In the genomic region with DNA sequence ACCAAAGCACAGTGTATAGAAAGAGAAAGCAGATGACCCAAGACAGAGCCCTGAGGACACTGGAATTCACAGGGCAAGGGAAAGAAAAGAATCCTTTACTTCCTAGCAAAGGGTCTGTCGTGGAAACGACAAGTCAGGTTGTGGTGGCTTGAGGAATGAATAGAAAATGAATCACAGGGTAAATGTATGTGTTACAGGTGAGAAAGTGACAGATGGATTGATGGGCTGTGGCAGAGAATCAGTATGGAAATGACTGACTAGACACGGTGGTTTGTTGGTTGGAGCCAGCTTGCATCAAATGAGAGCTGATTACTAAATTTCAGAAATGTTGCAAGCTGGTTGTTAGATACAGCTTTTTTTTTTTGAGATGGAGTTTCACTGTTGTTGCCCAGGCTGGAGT, we compare ENCODE assay signal across 13 cellular contexts. TPM values are rescaled to one million over a fixed set of nuclear protein-coding genes. Genes with fewer than 3 reads are reported as not detected.
A peak's percentile ranks its signal among the peaks of the same experiment; 100 is the strongest.
DNase-seq lines count a peak whose midpoint lies in the region; ATAC-seq and TF ChIP-seq lines count a peak whose summit lies in the region.
"Had no signal": no experiment of that assay in that cellular context is flagged by ENCODE, and none has a peak within 500 bp of the region (broad histone marks: within the 10 kb centered on the region; RNA-seq: fewer than 3 reads in every experiment).

No MANE protein-coding gene starts in this region.

- peak overlapping the region; percentile 48 for H3K27ac Mint-ChIP-seq in T-helper 2 cell treated with Interferon-gamma antibody and Interleukin-4, amounts not matched to agents 5 μg/mL and 100 μg/mL, for 36 hours

- DNase-seq in ELR (ENCODE audit: low read depth) (peak; percentile 45), kidney epithelial cell (ENCODE audit: low read depth) (peak; percentile 26), lower lobe of right lung (no peak), SIG-M5 (lab: John Stamatoyannopoulos, UW) (no peak), foreskin melanocyte (no peak)
- peak; percentile 72 for DNase-seq in T-helper 2 cell treated with Interferon-gamma antibody and Interleukin-4, amounts not matched to agents 5 μg/mL and 100 μg/mL, for 36 hours (ENCODE audit: low spot score)
- DNase-seq: gastrocnemius medialis, NCI-H1436, posterior cingulate gyrus, T1000, uterus had no signal

- H3K4me1 ChIP-seq in lower lobe of right lung: peaks cover 14% of the 10 kb centered on the region
- H3K4me1 ChIP-seq: gastrocnemius medialis, uterus had no signal

- H3K27me3 ChIP-seq in kidney epithelial cell (ENCODE audit: control insufficient read depth, insufficient read depth, low read length): no peaks in the 10 kb centered on the region
- no peaks in the 10 kb centered on the region for H3K27me3 ChIP-seq in lower lobe of right lung (ENCODE audit: low read depth)
- H3K27me3 ChIP-seq: gastrocnemius medialis, uterus had no signal

- TF ChIP-seq CTCF in kidney epithelial cell (IDR thresholded peaks at IDR 0.05; ENCODE audit: insufficient read depth, low read length, poor library complexity, severe bottlenecking) (no peak), lower lobe of right lung (IDR thresholded peaks at IDR 0.05) (no peak)

- H3K27me3 Mint-ChIP-seq in T-helper 2 cell treated with Interferon-gamma antibody and Interleukin-4, amounts not matched to agents 5 μg/mL and 100 μg/mL, for 36 hours (ENCODE audit: low read depth): no peaks in the 10 kb centered on the region

- H3K9me3 ChIP-seq in lower lobe of right lung: no peaks in the 10 kb centered on the region
- H3K9me3 ChIP-seq: gastrocnemius medialis, uterus had no signal

- ATAC-seq in GM18870 (IDR thresholded peaks at IDR 0.05; ENCODE audit: unreplicated experiment) (peak; percentile 50), lower lobe of right lung (no peak), esophagus mucosa (no peak)
- ATAC-seq: gastrocnemius medialis had no signal

- peak overlapping the region; percentile 22 for H3K4me3 Mint-ChIP-seq in T-helper 2 cell treated with Interferon-gamma antibody and Interleukin-4, amounts not matched to agents 5 μg/mL and 100 μg/mL, for 36 hours

- peaks cover 29% of the 10 kb centered on the region for H3K4me1 Mint-ChIP-seq in T-helper 2 cell treated with Interferon-gamma antibody and Interleukin-4, amounts not matched to agents 5 μg/mL and 100 μg/mL, for 36 hours (ENCODE audit: low read depth)

- intact Hi-C loops in lower lobe of right lung (cut with DNase I): no loop called here

- H3K9me3 Mint-ChIP-seq in T-helper 2 cell treated with Interferon-gamma antibody and Interleukin-4, amounts not matched to agents 5 μg/mL and 100 μg/mL, for 36 hours: peaks cover 16% of the 10 kb centered on the region

- H3K27ac ChIP-seq in lower lobe of right lung: no peak overlapping the region
- H3K27ac ChIP-seq: gastrocnemius medialis, uterus had no signal

- peaks cover 8% of the 10 kb centered on the region for H3K36me3 Mint-ChIP-seq in T-helper 2 cell treated with Interferon-gamma antibody and Interleukin-4, amounts not matched to agents 5 μg/mL and 100 μg/mL, for 36 hours (ENCODE audit: low read depth)

- H3K4me3 ChIP-seq in kidney epithelial cell (ENCODE audit: low read depth, low read length) (no peak overlapping the region), lower lobe of right lung (no peak overlapping the region)
- H3K4me3 ChIP-seq: gastrocnemius medialis, uterus had no signal

- H3K36me3 ChIP-seq in kidney epithelial cell (ENCODE audit: control insufficient read depth, insufficient read depth, low read length): no peaks in the 10 kb centered on the region
- no peaks in the 10 kb centered on the region for H3K36me3 ChIP-seq in lower lobe of right lung
- H3K36me3 ChIP-seq: gastrocnemius medialis, uterus had no signal

RNA-seq across cellular contexts. Expression of gene PTP4A2, which starts 46.9 kb away (rescaled TPM):
- total RNA-seq in kidney epithelial cell: 306 and 346 TPM in 2 replicates
- 205 TPM for total RNA-seq in lower lobe of right lung
- total RNA-seq in esophagus mucosa: 100 TPM

Comparison
In these comparisons a context has a peak if more than half of its experiments do, and no peak if none do; other contexts are left out.
1. DNase-seq: peak in ELR (single experiment), T-helper 2 cell treated with Interferon-gamma antibody and Interleukin-4, amounts not matched to agents 5 μg/mL and 100 μg/mL, for 36 hours (single experiment) and kidney epithelial cell (single experiment); none in lower lobe of right lung (single experiment), SIG-M5 (single experiment) and foreskin melanocyte (single experiment).